8 cellular contexts compared by ENCODE assay signal in genomic region chr11:126585388-126586302, GRCh38.
A peak's percentile ranks its signal among the peaks of the same experiment; 100 is the strongest.
DNase-seq lines count a peak whose midpoint lies in the region; ATAC-seq and TF ChIP-seq lines count a peak whose summit lies in the region.

No MANE protein-coding gene starts in this region.

- 6 to 12% methylated on average over 3 to 9 of the region's 36 CpGs for WGBS in gastroesophageal sphincter (ENCODE audit: low coverage in 1 of 2), 2 donors

- no peaks in the 10 kb centered on the region for H3K27me3 ChIP-seq in SJCRH30
- H3K27me3 ChIP-seq in gastroesophageal sphincter = peaks cover 42% of the 10 kb centered on the region

- DNase-seq in ACHN = peak; percentile 56
- DNase-seq in LNCaP clone FGC (ENCODE audit: low read depth) = peak; percentile 90
- peak; percentile 50 to 78 for DNase-seq in SJCRH30
- peak; percentile 83 for DNase-seq in retinal pigment epithelial cell (ENCODE audit: low read depth)
- no peak for DNase-seq in RPMI8226
- DNase-seq in globus pallidus (ENCODE audit: low spot score) = no peak

- in situ Hi-C loops in ACHN (cut with HindIII; ENCODE audit: low pct_ligation_motif_present, low pct_unique_long_range_greater_than_20kb, low sequenced_read_pairs) = no loop called here

- H3K4me1 ChIP-seq in SJCRH30 (no peaks in the 10 kb centered on the region), gastroesophageal sphincter (peaks cover 0 to 12% (median 4%) of the 10 kb centered on the region in 3 donors)

- TF ChIP-seq CTCF in LNCaP clone FGC (IDR thresholded peaks at IDR 0.05; ENCODE audit: control insufficient read depth, extremely low read depth, insufficient read depth) (no peak), gastroesophageal sphincter (IDR thresholded peaks at IDR 0.05) (no peak), retinal pigment epithelial cell (conservative IDR thresholded peaks at IDR 0.05; ENCODE audit: low read depth, low read length) (no peak)

- H3K4me3 ChIP-seq in LNCaP clone FGC (ENCODE audit: low read depth, low read length) (0 out of 2 replicates have a peak overlapping the region, but pooled peaks have one; percentile 21), SJCRH30 (peak overlapping the region; percentile 27), gastroesophageal sphincter (peak overlapping the region in 1 of 2 donors; percentile 32), retinal pigment epithelial cell (ENCODE audit: low read length) (peak overlapping the region; percentile 21)

- H3K27ac ChIP-seq in SJCRH30 (no peak overlapping the region), gastroesophageal sphincter (peak overlapping the region in 3 of 4 donors; percentile 31 to 70 (median 61))

- H3K9me3 ChIP-seq in SJCRH30 (replicated peaks) (no peaks in the 10 kb centered on the region), gastroesophageal sphincter (no peaks in the 10 kb centered on the region)

- ATAC-seq in gastroesophageal sphincter (peak; percentile 90), GM18868 (IDR thresholded peaks at IDR 0.05; ENCODE audit: unreplicated experiment) (no peak)

- no peak for TF ChIP-seq EP300 in gastroesophageal sphincter (IDR thresholded peaks at IDR 0.05)

- no peaks in the 10 kb centered on the region for H3K36me3 ChIP-seq in SJCRH30
- H3K36me3 ChIP-seq in gastroesophageal sphincter = no peaks in the 10 kb centered on the region

- no peak for TF ChIP-seq POLR2A in gastroesophageal sphincter (IDR thresholded peaks at IDR 0.05)

Comparison
In these comparisons a context has a peak if more than half of its experiments do, and no peak if none do; other contexts are left out.
1. DNase-seq: peak in ACHN (single experiment), LNCaP clone FGC (single experiment), SJCRH30 (2 of 2) and retinal pigment epithelial cell (single experiment); none in RPMI8226 (single experiment) and globus pallidus (single experiment).